27 cellular contexts compared by ENCODE assay signal in genomic region chr2:208906330-208906729, GRCh38.
A peak's percentile ranks its signal among the peaks of the same experiment; 100 is the strongest.
DNase-seq lines count a peak whose midpoint lies in the region; ATAC-seq, FAIRE-seq and TF ChIP-seq lines count a peak whose summit lies in the region.
"Had no signal": no experiment of that assay in that cellular context is flagged by ENCODE, and none has a peak within 500 bp of the region (broad histone marks: within the 10 kb centered on the region; RNA-seq: fewer than 3 reads in every experiment).

No MANE protein-coding gene starts in this region.

- no peaks in the 10 kb centered on the region for H3K9me3 ChIP-seq in H1 (ENCODE audit: insufficient read depth in 2 of 2, low read depth in 1 of 2, low read length in 1 of 2)
- H3K9me3 ChIP-seq: BLaER1, Caco-2, SK-N-SH had no signal

- H3K4me1 ChIP-seq in H1 (replicated peaks in 1 of 4; ENCODE audit: control insufficient read depth in 3 of 4, insufficient read depth in 4 of 4, low read length in 3 of 4), result peaks cover 0 to 3% (median 1%) of the 10 kb centered on the region in 4 experiments; a peak in 1 of 7 replicates
- H3K4me1 ChIP-seq: BLaER1, Caco-2 had no signal

- no peaks in the 10 kb centered on the region for H3K36me3 ChIP-seq in H1 (ENCODE audit: control insufficient read depth in 2 of 4, insufficient read depth in 4 of 4, low read length in 3 of 4)
- H3K36me3 ChIP-seq: BLaER1 had no signal

- H3K79me2 ChIP-seq in H1 (ENCODE audit: control insufficient read depth in 1 of 2, insufficient read depth in 2 of 2, low read length in 2 of 2), result no peaks in the 10 kb centered on the region

- H4K20me1 ChIP-seq in H1 (replicated peaks in 1 of 2; ENCODE audit: control insufficient read depth in 1 of 2, insufficient read depth in 2 of 2, low read length in 2 of 2), result no peaks in the 10 kb centered on the region
- H4K20me1 ChIP-seq: BLaER1 had no signal

- H4K91ac ChIP-seq in H1 (replicated peaks; ENCODE audit: insufficient read length, low read length), result no peak overlapping the region

- H2AFZ ChIP-seq in H1 (ENCODE audit: low read length), result no peak overlapping the region

- no peak overlapping the region for H4K5ac ChIP-seq in H1 (ENCODE audit: insufficient read length, low read depth, low read length)

- peak; percentile 18 for DNase-seq in NCI-H345 (lab: John Stamatoyannopoulos, UW)
- no peak for DNase-seq in NCI-H345 treated with DMSO at 0.1 percent for 48 hours (lab: John Stamatoyannopoulos, UW; ENCODE audit: unreplicated experiment)
- peak in 1 of 2 experiments; percentile 44 for DNase-seq in H1 (ENCODE audit: low read depth in 1 of 2, low spot score in 2 of 2)
- DNase-seq in islet precursor cell, result peak; percentile 69
- DNase-seq in HTR-8/SVneo (ENCODE audit: insufficient read length, low spot score), result no peak
- no peak for DNase-seq in DMS53 (lab: John Stamatoyannopoulos, UW)
- no peak for DNase-seq in GM10248 (ENCODE audit: extremely low spot score)
- DNase-seq: ACHN; Caco-2; CD4-positive, alpha-beta T cell; DMS 273 treated with DMSO at 0.1 percent for 48 hours; DND-41; IMR-90; NCI-H1105; NCI-H1694; NCI-H2081; NCI-H510A; NCI-H748 treated with DMSO at 0.1 percent for 48 hours; SHP77 treated with DMSO at 0.1 percent for 48 hours; SK-N-SH had no signal

- 0 out of 2 replicates have a peak, but pooled peaks cover 4% of the 10 kb centered on the region for H3K23me2 ChIP-seq in H1 (ENCODE audit: low read depth, low read length)

- no peak overlapping the region for H3K27ac ChIP-seq in H1 (ENCODE audit: low read depth, low read length)
- H3K27ac ChIP-seq: 22Rv1, BLaER1, KMS-11, RWPE1 had no signal

- H3K14ac ChIP-seq in H1 (ENCODE audit: insufficient read length), result no peak overlapping the region

- no peak for TF ChIP-seq POLR2A in H1 (IDR thresholded peaks at IDR 0.05; ENCODE audit: control extremely low read depth in 1 of 2, low read depth in 2 of 2, low read length in 2 of 2)

- no peak for TF ChIP-seq RAD21 in H1 (IDR thresholded peaks at IDR 0.05 in 1 of 2, conservative IDR thresholded peaks at IDR 0.05 in 1 of 2; ENCODE audit: low read depth in 2 of 2, low read length in 2 of 2)

- no peak overlapping the region for H3K9ac ChIP-seq in H1 (replicated peaks in 1 of 4; ENCODE audit: extremely low read depth in 1 of 4, low read depth in 3 of 4, low read length in 3 of 4)
- H3K9ac ChIP-seq: BLaER1, KMS-11, SK-N-SH had no signal

- no peak for FAIRE-seq in H1 (lab: Jason Lieb, UNC)
- FAIRE-seq in HTR-8/SVneo (lab: Jason Lieb, UNC), result no peak
- FAIRE-seq: GM12892, H54 had no signal

- no peak for ATAC-seq in GM21526 (IDR thresholded peaks at IDR 0.05; ENCODE audit: low FRiP score, unreplicated experiment)

- H2AK5ac ChIP-seq in H1 (ENCODE audit: low read depth, low read length), result no peak overlapping the region

- TF ChIP-seq CTCF in H1 (IDR thresholded peaks at IDR 0.05; ENCODE audit: control extremely low read depth in 1 of 3, insufficient read depth in 1 of 3, low read depth in 1 of 3, low read length in 3 of 3) (no peak), GM10248 (IDR thresholded peaks at IDR 0.05; ENCODE audit: control extremely low read depth, extremely low read depth, low read depth, missing control alignments) (no peak)

- H3K18ac ChIP-seq in H1 (ENCODE audit: extremely low read depth, low read length), result no peak overlapping the region

- no peak overlapping the region for H3K4ac ChIP-seq in H1 (replicated peaks; ENCODE audit: insufficient read length, low read depth, low read length)

- no peak overlapping the region for H4K8ac ChIP-seq in H1 (ENCODE audit: extremely low read depth, insufficient read depth, low read length)

- POLR2A ChIA-PET in H1 (lab: Charles Lee; ENCODE audit: partially characterized antibody) (interaction anchor here (1.4 kb wide), 1 partner anchor 14 kb away, joined by 7 read pairs; no protein-coding TSS in a partner anchor), GM10248 (lab: Yijun Ruan, JAX) (no interaction called here)

- H3K56ac ChIP-seq in H1 (replicated peaks; ENCODE audit: insufficient read length, low read depth, low read length), result no peak overlapping the region

- 85% methylated on average over 1 of the region's 1 CpG; no CpG with 5 or more reads in 1 of the 2 experiments for WGBS in H1 (ENCODE audit: extremely low coverage in 1 of 2, insufficient coverage in 1 of 2, insufficient read length in 1 of 2, insufficient replicate concordance in 2 of 2, low coverage in 1 of 2, low lambda C conversion rate in 2 of 2, missing lambda C conversion rate in 1 of 2), 2 experiments

- H2BK15ac ChIP-seq in H1 (ENCODE audit: low read length), result no peak overlapping the region

- no peak overlapping the region for H2BK20ac ChIP-seq in H1 (ENCODE audit: low read length)

- no peaks in the 10 kb centered on the region for H3K79me1 ChIP-seq in H1 (ENCODE audit: low read depth, low read length)

- no peak overlapping the region for H2BK120ac ChIP-seq in H1 (replicated peaks; ENCODE audit: low read depth, low read length)

- TF ChIP-seq EP300 in H1 (IDR thresholded peaks at IDR 0.05; ENCODE audit: borderline replicate concordance in 1 of 2, low read depth in 2 of 2, low read length in 2 of 2), result no peak

- no peak overlapping the region for H2BK12ac ChIP-seq in H1 (ENCODE audit: low read depth, low read length)

- H3K27me3 ChIP-seq in H1 (replicated peaks in 1 of 4; ENCODE audit: control insufficient read depth in 3 of 4, extremely low read depth in 1 of 4, insufficient read depth in 3 of 4, low read length in 3 of 4), result no peaks in the 10 kb centered on the region
- H3K27me3 ChIP-seq: BLaER1 had no signal

- CTCF ChIA-PET in H1 (lab: Charles Lee; ENCODE audit: partially characterized antibody) (interaction anchor here (0.9 to 1.3 kb wide), 3 partner anchors 14 to 428 kb away, joined by 3 to 4 read pairs (median 3); no protein-coding TSS in a partner anchor), GM10248 (lab: Yijun Ruan, JAX) (interaction anchor here (1.0 to 1.2 kb wide), 2 partner anchors 14 to 32 kb away, joined by 3 read pairs; no protein-coding TSS in a partner anchor)

- H3K4me2 ChIP-seq in H1 (ENCODE audit: insufficient read depth in 1 of 2, low read depth in 2 of 2, low read length in 2 of 2), result peak overlapping the region in 1 of 2 experiments; percentile 31; a peak in 1 of 4 replicates
- H3K4me2 ChIP-seq: BLaER1, KMS-11, SK-N-SH had no signal

- H3K4me3 ChIP-seq in H1 (ENCODE audit: extremely low read depth in 1 of 4, insufficient read depth in 2 of 4, low read depth in 3 of 4, low read length in 4 of 4), result no peak overlapping the region
- H3K4me3 ChIP-seq: BLaER1 had no signal

- no peak overlapping the region for H2BK5ac ChIP-seq in H1 (ENCODE audit: low read depth, low read length)

- H3K23ac ChIP-seq in H1 (ENCODE audit: insufficient read length), result no peak overlapping the region

TF ChIP-seq in H1, 55 proteins besides CTCF, POLR2A, EP300 and RAD21:
- TF ChIP-seq HDAC6 (IDR thresholded peaks at IDR 0.05; ENCODE audit: low read depth, low read length), result no peak
- TF ChIP-seq USF2 (IDR thresholded peaks at IDR 0.05; ENCODE audit: low read length), result no peak
- no peak for TF ChIP-seq SAP30 (IDR thresholded peaks at IDR 0.05; ENCODE audit: insufficient read depth, insufficient replicate concordance, low read length)
- no peak for TF ChIP-seq CEBPB (IDR thresholded peaks at IDR 0.05; ENCODE audit: low read depth, low read length)
- TF ChIP-seq HDAC2 (IDR thresholded peaks at IDR 0.05; ENCODE audit: borderline replicate concordance in 1 of 2, low read depth in 2 of 2, low read length in 2 of 2), result 0 out of 4 replicates have a peak, but pooled peaks of 1 of the 2 experiments have one; percentile 36
- TF ChIP-seq KDM1A (IDR thresholded peaks at IDR 0.05; ENCODE audit: borderline replicate concordance, low read length), result no peak
- no peak for TF ChIP-seq GABPA (IDR thresholded peaks at IDR 0.05; ENCODE audit: borderline replicate concordance, insufficient read depth, low read length)
- no peak for TF ChIP-seq RXRA (IDR thresholded peaks at IDR 0.05; ENCODE audit: insufficient read depth, low read depth, low read length)
- no peak for TF ChIP-seq NRF1 (IDR thresholded peaks at IDR 0.05; ENCODE audit: low read depth, low read length)
- no peak for TF ChIP-seq SUZ12 (IDR thresholded peaks at IDR 0.05; ENCODE audit: low read length)
- no peak for TF ChIP-seq SP2 (IDR thresholded peaks at IDR 0.05; ENCODE audit: low read length)
- TF ChIP-seq ATF2 (IDR thresholded peaks at IDR 0.05; ENCODE audit: low read length), result no peak
- no peak for TF ChIP-seq BCL11A (IDR thresholded peaks at IDR 0.05; ENCODE audit: low read depth in 2 of 2, low read length in 2 of 2)
- TF ChIP-seq TEAD4 (IDR thresholded peaks at IDR 0.05; ENCODE audit: low read depth, low read length), result peak; percentile 64

Comparison
In these comparisons a context has a peak if more than half of its experiments do, and no peak if none do; other contexts are left out.
1. DNase-seq: peak in NCI-H345 (single experiment) and islet precursor cell (single experiment); none in NCI-H345 treated with DMSO at 0.1 percent for 48 hours (single experiment), HTR-8/SVneo (single experiment), DMS53 (single experiment) and GM10248 (single experiment).